Comparison of ENCODE assay signal across 9 cellular contexts in the genomic region with DNA sequence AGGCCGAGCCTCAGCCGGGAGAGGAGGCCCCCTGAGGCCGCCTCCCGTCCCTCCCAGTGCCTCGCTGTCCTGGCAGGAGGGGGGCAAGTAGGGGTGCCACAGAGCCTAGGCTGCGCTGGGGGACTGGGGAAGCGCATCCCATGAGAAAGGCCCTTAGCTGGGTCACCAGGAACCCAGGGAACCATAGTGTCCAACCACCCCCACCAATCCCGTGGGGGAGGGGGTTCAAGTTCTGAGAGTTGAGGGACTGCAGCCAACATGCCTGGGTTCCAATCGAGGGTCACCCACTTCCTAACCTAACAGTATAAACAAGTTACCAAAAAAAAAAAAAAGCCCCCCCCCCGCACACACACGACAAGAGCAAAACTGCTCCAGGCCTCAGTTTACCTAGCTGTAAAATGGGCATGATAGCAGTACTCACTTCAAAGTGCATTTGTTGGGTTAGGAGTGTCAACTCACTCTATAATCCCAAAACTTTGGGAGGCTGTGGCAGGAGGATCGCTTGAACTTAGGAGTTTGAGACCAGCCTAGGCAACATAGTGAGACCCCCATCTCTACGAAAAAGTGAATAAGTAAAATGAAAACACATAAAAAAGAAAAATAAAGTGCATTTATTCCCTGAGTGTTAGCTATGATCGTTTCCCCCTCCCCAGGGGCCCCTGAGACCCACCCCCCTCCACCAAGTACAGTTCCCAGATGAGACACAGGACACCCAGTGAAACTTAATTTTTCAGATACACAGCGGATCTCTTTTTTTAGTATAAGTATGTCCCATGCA. TPM values are rescaled to one million over a fixed set of nuclear protein-coding genes. Genes with fewer than 3 reads are reported as not detected.
A peak's percentile ranks its signal among the peaks of the same experiment; 100 is the strongest.
DNase-seq lines count a peak whose midpoint lies in the region; ATAC-seq lines count a peak whose summit lies in the region.
"Had no signal": no experiment of that assay in that cellular context is flagged by ENCODE, and none has a peak within 500 bp of the region (broad histone marks: within the 10 kb centered on the region; RNA-seq: fewer than 3 reads in every experiment).

No MANE protein-coding gene starts in this region.

- peak overlapping the region; percentile 97 for H3K27ac ChIP-seq in caudate nucleus (ENCODE audit: low read depth, low read length)
- peak overlapping the region; percentile 100 for H3K27ac ChIP-seq in mucosa of rectum (ENCODE audit: low read depth in 2 of 2, low read length in 2 of 2)
- H3K27ac ChIP-seq in aorta (ENCODE audit: low read depth in 1 of 2, low read length in 2 of 2) = peak overlapping the region; percentile 98 to 100

- ATAC-seq in stimulated activated naive CD8-positive, alpha-beta T cell treated with anti-CD3 and anti-CD28 coated beads, Interleukin-15, Interleukin-2, amounts not matched to agents 100 U/mL and 50 U/mL, for 24 hours = no peak
- no peak for ATAC-seq in aorta (ENCODE audit: low FRiP score)
- ATAC-seq in HG02610 (IDR thresholded peaks at IDR 0.05; ENCODE audit: unreplicated experiment) = no peak

- no peaks in the 10 kb centered on the region for H3K36me3 Mint-ChIP-seq in stimulated activated naive CD8-positive, alpha-beta T cell treated with anti-CD3 and anti-CD28 coated beads, Interleukin-15, Interleukin-2, amounts not matched to agents 100 ng/mL and 50 ng/mL, for 24 hours (ENCODE audit: low read depth)

- H3K9ac ChIP-seq in mucosa of rectum (ENCODE audit: low read depth in 1 of 2, low read length in 2 of 2) = peak overlapping the region; percentile 74 to 77

- H3K9me3 ChIP-seq in mucosa of rectum (ENCODE audit: control insufficient read depth in 2 of 2, low read length in 2 of 2) (no peaks in the 10 kb centered on the region), aorta (ENCODE audit: control insufficient read depth, low read length) (no peaks in the 10 kb centered on the region)

- peak overlapping the region; percentile 86 for H3K4me3 Mint-ChIP-seq in stimulated activated naive CD8-positive, alpha-beta T cell treated with anti-CD3 and anti-CD28 coated beads, Interleukin-15, Interleukin-2, amounts not matched to agents 100 ng/mL and 50 ng/mL, for 24 hours

- peak overlapping the region; percentile 56 to 76 for H3K4me3 ChIP-seq in mucosa of rectum (ENCODE audit: low read length in 2 of 2)
- no peak overlapping the region for H3K4me3 ChIP-seq in aorta (ENCODE audit: low read length in 2 of 2)

- WGBS in aorta, 2 donors = 23 to 25% methylated on average over 14 to 15 of the region's 15 CpGs

- no peak for DNase-seq in stimulated activated naive CD8-positive, alpha-beta T cell treated with anti-CD3 and anti-CD28 coated beads, Interleukin-15, Interleukin-2, amounts not matched to agents 100 U/mL and 50 U/mL, for 24 hours
- DNase-seq in caudate nucleus (lab: John Stamatoyannopoulos, UW) (no peak), aorta (no peak), NCI-H1048 (lab: John Stamatoyannopoulos, UW) (no peak), COLO668 (lab: John Stamatoyannopoulos, UW; ENCODE audit: unreplicated experiment) (no peak)

- H3K9me3 Mint-ChIP-seq in stimulated activated naive CD8-positive, alpha-beta T cell treated with anti-CD3 and anti-CD28 coated beads, Interleukin-15, Interleukin-2, amounts not matched to agents 100 ng/mL and 50 ng/mL, for 24 hours = no peaks in the 10 kb centered on the region

- H3K27me3 ChIP-seq in mucosa of rectum (ENCODE audit: control insufficient read depth in 2 of 2, insufficient read depth in 2 of 2, low read length in 2 of 2) (no peaks in the 10 kb centered on the region), aorta (ENCODE audit: control insufficient read depth in 1 of 2, insufficient read depth in 2 of 2, low read length in 1 of 2) (no peaks in the 10 kb centered on the region)

- H3K27ac Mint-ChIP-seq in stimulated activated naive CD8-positive, alpha-beta T cell treated with anti-CD3 and anti-CD28 coated beads, Interleukin-15, Interleukin-2, amounts not matched to agents 100 ng/mL and 50 ng/mL, for 24 hours = peak overlapping the region; percentile 36

- peaks cover 72% of the 10 kb centered on the region for H3K4me1 Mint-ChIP-seq in stimulated activated naive CD8-positive, alpha-beta T cell treated with anti-CD3 and anti-CD28 coated beads, Interleukin-15, Interleukin-2, amounts not matched to agents 100 ng/mL and 50 ng/mL, for 24 hours (ENCODE audit: low read depth)

- intact Hi-C loops in aorta (cut with DNase I) = loop anchor here (10.0 kb wide), 1 partner anchor 1053 kb away; a partner anchor contains a TSS

- H3K36me3 ChIP-seq in mucosa of rectum (ENCODE audit: control insufficient read depth in 2 of 2, insufficient read depth in 2 of 2, low read length in 2 of 2) (no peaks in the 10 kb centered on the region), aorta (ENCODE audit: control insufficient read depth in 1 of 2, insufficient read depth in 2 of 2, low read length in 1 of 2) (no peaks in the 10 kb centered on the region)

- H3K4me1 ChIP-seq in mucosa of rectum (ENCODE audit: control insufficient read depth in 2 of 2, insufficient read depth in 2 of 2, low read length in 2 of 2) (peaks cover 38 to 59% of the 10 kb centered on the region in 2 donors), aorta (ENCODE audit: control insufficient read depth in 1 of 2, insufficient read depth in 2 of 2, low read length in 2 of 2) (no peaks in the 10 kb centered on the region)

- H3K27me3 Mint-ChIP-seq in stimulated activated naive CD8-positive, alpha-beta T cell treated with anti-CD3 and anti-CD28 coated beads, Interleukin-15, Interleukin-2, amounts not matched to agents 100 ng/mL and 50 ng/mL, for 24 hours = no peaks in the 10 kb centered on the region

RNA-seq across cellular contexts. Expression of a gene that starts 28.8 kb away (rescaled TPM):
- 1 to 10 TPM in 1 of 2 donors, not detected in 1; 1.0 TPM for total RNA-seq in aorta
- polyA plus RNA-seq in aorta = 1 to 10 TPM in 1 of 2 donors, not detected in 1; 2.5 TPM
- total RNA-seq: LHCN-M2 had no signal

RNA-seq across cellular contexts. Expression of a gene that starts 52.8 kb away (rescaled TPM):
- total RNA-seq in aorta = 10 to 100 TPM; 11.2 to 12.1 TPM
- 1 to 10 TPM; 2.5 to 3.1 TPM for polyA plus RNA-seq in aorta

RNA-seq across cellular contexts. Expression of a gene that starts 57.8 kb away (rescaled TPM):
- 1 to 10 TPM; 2.0 to 2.3 TPM for total RNA-seq in aorta
- 1 to 10 TPM; 1.8 to 3.1 TPM for polyA plus RNA-seq in aorta

RNA-seq across cellular contexts. Expression of a gene that starts 57.9 kb away (rescaled TPM):
- total RNA-seq in aorta = 10 to 100 TPM; 26.9 to 37.2 TPM
- 10 to 100 TPM; 22.3 to 67.6 TPM for polyA plus RNA-seq in aorta

Comparison
In these comparisons a context has a peak if more than half of its experiments do, and no peak if none do; other contexts are left out.
1. H3K4me3 ChIP-seq: peak in mucosa of rectum (2 of 2); none in aorta (0 of 2).
2. Peak in every context shown above with its lines, with median percentiles within 50 percentile points of each other: H3K27ac ChIP-seq.